Comparison of ENCODE assay signal across 8 cellular contexts in genomic region chr3:49553690-49554634, GRCh38. TPM values are rescaled to one million over a fixed set of nuclear protein-coding genes. Genes with fewer than 3 reads are reported as not detected.
DNase-seq lines count a peak whose midpoint lies in the region; ATAC-seq and TF ChIP-seq lines count a peak whose summit lies in the region.

TSS of gene BSN (plus strand) at chr3:49554477. CDS start at chr3:49554603, 126 bp downstream.

- DNase-seq in GM03348 (ENCODE audit: low spot score) (peak; percentile 100), HFF-Myc (ENCODE audit: extremely low read depth, low read depth) (peak; percentile 54), NB4 (ENCODE audit: low read depth) (peak; percentile 88), glomerular visceral epithelial cell (ENCODE audit: extremely low spot score) (peak; percentile 92), osteocyte (ENCODE audit: extremely low spot score, unreplicated experiment) (peak; percentile 97), testis (peak; percentile 95)
- DNase-seq in activated naive CD4-positive, alpha-beta T cell treated with anti-CD3 and anti-CD28 coated beads, Interleukin-2, amount 50 U/mL, for 72 hours (ENCODE audit: low spot score in 2 of 2): peak; percentile 88 to 92

- H3K9me3 Mint-ChIP-seq in activated naive CD4-positive, alpha-beta T cell treated with anti-CD3 and anti-CD28 coated beads, Interleukin-2, amount 50 U/mL, for 72 hours: no peaks in the 10 kb centered on the region
- H3K9me3 Mint-ChIP-seq in osteocyte (ENCODE audit: unreplicated experiment): no peaks in the 10 kb centered on the region

- H3K4me1 Mint-ChIP-seq in osteocyte (ENCODE audit: unreplicated experiment): peaks cover 11% of the 10 kb centered on the region

- TF ChIP-seq POLR2A in NB4 (IDR thresholded peaks at IDR 0.05; ENCODE audit: extremely low read depth, insufficient read length) (no peak), testis (IDR thresholded peaks at IDR 0.05) (peak; percentile 32)

- no peaks in the 10 kb centered on the region for H3K27me3 ChIP-seq in testis

- H3K27ac ChIP-seq in testis: peak within 1 kb of the TSS; percentile 71 to 84

- H3K27ac Mint-ChIP-seq in activated naive CD4-positive, alpha-beta T cell treated with anti-CD3 and anti-CD28 coated beads, Interleukin-2, amount 50 U/mL, for 72 hours: peak within 1 kb of the TSS; percentile 74 to 88
- peak within 1 kb of the TSS; percentile 66 for H3K27ac Mint-ChIP-seq in osteocyte (ENCODE audit: unreplicated experiment)

- WGBS in testis, 2 donors: 2% methylated on average over 19 to 75 of the region's 77 CpGs

- H3K4me3 Mint-ChIP-seq in osteocyte (ENCODE audit: unreplicated experiment): peak within 1 kb of the TSS; percentile 91

- H3K4me3 ChIP-seq in HFF-Myc (replicated peaks; ENCODE audit: low read depth, low read length) (peak within 1 kb of the TSS; percentile 77), NB4 (ENCODE audit: low read depth, low read length) (peak within 1 kb of the TSS; percentile 58), testis (peak within 1 kb of the TSS; percentile 56 to 86)

- no peaks in the 10 kb centered on the region for H3K9me3 ChIP-seq in testis

- H3K4me1 ChIP-seq in testis: peaks cover 27% of the 10 kb centered on the region

- no peaks in the 10 kb centered on the region for H3K36me3 ChIP-seq in testis (ENCODE audit: low read depth, missing control alignments)

- intact Hi-C loops in testis (cut with DNase I; ENCODE audit: low total_unique reads): no loop called here

- TF ChIP-seq CTCF in HFF-Myc (IDR thresholded peaks at IDR 0.05; ENCODE audit: low read depth, low read length, missing control alignments) (no peak), NB4 (IDR thresholded peaks at IDR 0.05; ENCODE audit: low read depth, low read length) (no peak), osteocyte (IDR thresholded peaks at IDR 0.05) (no peak), testis (IDR thresholded peaks at IDR 0.05) (no peak)

- ATAC-seq in SK-N-SH treated with all-trans-retinoic acid at 6 μM for 48 hours: peak; percentile 92
- peak; percentile 81 to 88 for ATAC-seq in activated naive CD4-positive, alpha-beta T cell treated with anti-CD3 and anti-CD28 coated beads, Interleukin-2, amount 50 U/mL, for 72 hours

- H3K36me3 Mint-ChIP-seq in activated naive CD4-positive, alpha-beta T cell treated with anti-CD3 and anti-CD28 coated beads, Interleukin-2, amount 50 U/mL, for 72 hours: no peaks in the 10 kb centered on the region
- no peaks in the 10 kb centered on the region for H3K36me3 Mint-ChIP-seq in osteocyte (ENCODE audit: unreplicated experiment)

- peaks cover 35% of the 10 kb centered on the region for H3K27me3 Mint-ChIP-seq in osteocyte (ENCODE audit: unreplicated experiment)

TF ChIP-seq in SK-N-SH treated with all-trans-retinoic acid at 6 μM for 48 hours, 23 proteins besides CTCF, POLR2A, EP300 and RAD21:
- TF ChIP-seq TCF4 (CRISPR knock-in tag; IDR thresholded peaks at IDR 0.05; ENCODE audit: borderline replicate concordance) (peak; percentile 32; the same call in 1 of the 2 replicates), ZFP3 (CRISPR knock-in tag; IDR thresholded peaks at IDR 0.05) (peak; percentile 100), ZNF8 (CRISPR knock-in tag; IDR thresholded peaks at IDR 0.05) (no peak), TOX (CRISPR knock-in tag; IDR thresholded peaks at IDR 0.05; ENCODE audit: borderline replicate concordance) (no peak), SNAI2 (CRISPR knock-in tag; IDR thresholded peaks at IDR 0.05) (no peak), GLIS3 (CRISPR knock-in tag; IDR thresholded peaks at IDR 0.05) (no peak)

RNA-seq across cellular contexts. Expression of gene BSN, which starts in this region (rescaled TPM):
- under 1 TPM; 0.06 to 0.20 TPM for total RNA-seq in activated naive CD4-positive, alpha-beta T cell treated with anti-CD3 and anti-CD28 coated beads, Interleukin-2, amount 50 U/mL, for 72 hours
- total RNA-seq in osteocyte: 0.64 and 0.81 TPM in 2 replicates
- total RNA-seq in testis: 10 to 100 TPM; 18.9 to 25.3 TPM
- polyA plus RNA-seq in testis (ENCODE audit: insufficient read depth, low read depth, low replicate concordance): 9.9 TPM

Comparison
In these comparisons a context has a peak if more than half of its experiments do, and no peak if none do; other contexts are left out.
1. Peak in every context shown above with its lines: DNase-seq, ATAC-seq, H3K4me3 ChIP-seq and H3K27ac ChIP-seq.
2. RNA of gene BSN (total RNA-seq): 18.9 to 25.3 TPM in testis; 0.64 to 0.81 TPM in osteocyte and 0.06 to 0.20 TPM in activated naive CD4-positive, alpha-beta T cell treated with anti-CD3 and anti-CD28 coated beads, Interleukin-2, amount 50 U/mL, for 72 hours; every median in the first group is over 10 times any median in the second.
3. Peak in DNase-seq and ATAC-seq in activated naive CD4-positive, alpha-beta T cell treated with anti-CD3 and anti-CD28 coated beads, Interleukin-2, amount 50 U/mL, for 72 hours; RNA of the gene not detected or under 1 TPM.
4. Peak in DNase-seq in osteocyte; RNA of the gene not detected or under 1 TPM.